15 cellular contexts compared by ENCODE assay signal in the genomic region with DNA sequence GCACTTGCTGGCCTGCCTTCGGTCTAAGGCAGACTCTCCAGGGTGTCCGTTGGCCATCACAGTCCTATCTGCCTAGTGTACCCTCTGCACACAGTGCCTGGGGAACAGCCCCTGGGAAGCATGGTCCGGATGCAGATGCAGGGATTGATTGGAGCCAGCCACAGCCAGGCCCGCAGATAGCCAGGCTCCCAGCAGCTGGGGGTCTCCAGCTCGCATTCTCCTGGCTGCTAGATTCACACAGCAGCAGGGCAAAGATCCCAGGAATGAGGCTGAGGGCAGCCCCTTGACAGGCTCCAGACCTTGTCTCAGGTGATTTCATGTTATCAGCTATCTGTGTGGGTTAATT. TPM values are rescaled to one million over a fixed set of nuclear protein-coding genes. Genes with fewer than 3 reads are reported as not detected.
DNase-seq lines count a peak whose midpoint lies in the region; ATAC-seq and TF ChIP-seq lines count a peak whose summit lies in the region.
"Had no signal": no experiment of that assay in that cellular context is flagged by ENCODE, and none has a peak within 500 bp of the region (broad histone marks: within the 10 kb centered on the region; RNA-seq: fewer than 3 reads in every experiment).

No MANE protein-coding gene starts in this region.

- H3K4me2 ChIP-seq in IMR-90 (ENCODE audit: low read depth, low read length) = peak overlapping the region; percentile 7; the same call in 1 of the 2 replicates

- peak overlapping the region; percentile 40; the same call in 1 of the 2 replicates for H3K56ac ChIP-seq in IMR-90 (ENCODE audit: extremely low read depth, insufficient read depth, low read length)

- H2AK9ac ChIP-seq in IMR-90 (replicated peaks; ENCODE audit: low read depth, low read length, poor library complexity) = peak overlapping the region; percentile 0

- CTCF ChIA-PET in IMR-90 (lab: Yijun Ruan, JAX) = interaction anchor here (0.8 to 5.6 kb wide), 2 partner anchors 11 to 14 kb away, joined by 3 to 31 read pairs; no protein-coding TSS in a partner anchor

- H2BK15ac ChIP-seq in IMR-90 (ENCODE audit: low read depth, low read length) = peak overlapping the region; percentile 61; the same call in 2 of the 3 replicates

- peak overlapping the region; percentile 81 for H2BK20ac ChIP-seq in IMR-90 (ENCODE audit: low read depth, low read length)

- peak overlapping the region; percentile 78 for H3K14ac ChIP-seq in IMR-90 (replicated peaks; ENCODE audit: low read depth, low read length)

- peak overlapping the region; percentile 96 for H2AK5ac ChIP-seq in IMR-90 (ENCODE audit: low read depth, low read length)

- dilution Hi-C loops in IMR-90 (cut with HindIII; ENCODE audit: low sequenced_read_pairs, unreplicated experiment) = no loop called here

- H2BK120ac ChIP-seq in IMR-90 (ENCODE audit: low read depth, low read length) = peak overlapping the region; percentile 95

- DNase-seq in IMR-90 (no peak), brain microvascular endothelial cell (no peak), islet precursor cell (peak; percentile 49), substantia nigra (lab: John Stamatoyannopoulos, UW) (no peak), WERI-Rb-1 (no peak), amniotic stem cell (lab: John Stamatoyannopoulos, UW) (no peak), OCI-M1 (lab: John Stamatoyannopoulos, UW) (no peak)
- DNase-seq: activated B cell treated with CpG ODN at 0.5 μM for 24 hours; central memory CD4-positive, alpha-beta T cell; heart right ventricle; NCI-H1694; NCI-H446 treated with DMSO at 0.1 percent for 48 hours; stimulated activated naive CD8-positive, alpha-beta T cell treated with anti-CD3 and anti-CD28 coated beads, Interleukin-15, amount 100 ng/mL, for 72 hours had no signal

- BruUV-seq in IMR-90 (replicated peaks; lab: Mats Ljungman, UMichigan) = no TSS peak

- H3K79me1 ChIP-seq in IMR-90 (ENCODE audit: low read depth in 1 of 2, low read length in 2 of 2) = peaks cover 0 to 42% of the 10 kb centered on the region in 2 experiments; a peak in 2 of 4 replicates

- no peak for TF ChIP-seq POLR2A in IMR-90 (IDR thresholded peaks at IDR 0.05; ENCODE audit: low read depth, low read length)

- 0 out of 2 replicates have a peak, but pooled peaks cover 3% of the 10 kb centered on the region for H4K20me1 ChIP-seq in IMR-90 (ENCODE audit: insufficient read depth, low read length)

- H3K27ac ChIP-seq in IMR-90 (ENCODE audit: insufficient read depth, low read length) (peak overlapping the region; percentile 92), brain microvascular endothelial cell (peak overlapping the region; percentile 96), substantia nigra (ENCODE audit: low read depth, low read length, poor library complexity, severe bottlenecking) (peak overlapping the region; percentile 63), WERI-Rb-1 (no peak overlapping the region)

- H3K4ac ChIP-seq in IMR-90 (ENCODE audit: low read depth, low read length) = peak overlapping the region; percentile 89

- peak overlapping the region; percentile 58 for H3K18ac ChIP-seq in IMR-90 (ENCODE audit: low read depth, low read length)

- H4K5ac ChIP-seq in IMR-90 (ENCODE audit: low read depth, low read length) = peak overlapping the region; percentile 51

- intact Hi-C loops in IMR-90 (cut with micrococcal nuclease) = no loop called here

- peak overlapping the region; percentile 67 for H2AFZ ChIP-seq in IMR-90 (replicated peaks; ENCODE audit: low read length, poor library complexity)

- H2BK5ac ChIP-seq in IMR-90 (ENCODE audit: low read depth, low read length, poor library complexity, severe bottlenecking) = peak overlapping the region; percentile 100

- peak overlapping the region; percentile 72 to 86 for H4K8ac ChIP-seq in IMR-90 (ENCODE audit: low read depth in 2 of 2, low read length in 2 of 2)

- H3K23ac ChIP-seq in IMR-90 (ENCODE audit: low read depth, low read length) = peak overlapping the region; percentile 39

- TF ChIP-seq RAD21 in IMR-90 (IDR thresholded peaks at IDR 0.05; ENCODE audit: low read length) = no peak

- no peak for ATAC-seq in IMR-90 (ENCODE audit: low read depth)
- no peak for ATAC-seq in GM19463 (IDR thresholded peaks at IDR 0.05; ENCODE audit: unreplicated experiment)
- ATAC-seq: stimulated activated naive CD8-positive, alpha-beta T cell treated with anti-CD3 and anti-CD28 coated beads, Interleukin-15, amount 100 ng/mL, for 72 hours had no signal

- in situ Hi-C loops in IMR-90 (cut with MboI; ENCODE audit: low sequenced_read_pairs) = no loop called here
- in situ Hi-C loops in brain microvascular endothelial cell (cut with HindIII; ENCODE audit: low pct_ligation_motif_present, low sequenced_read_pairs) = no loop called here

- 75% methylated on average over 4 of the region's 5 CpGs; no CpG with 5 or more reads in 1 of the 2 experiments for WGBS in IMR-90 (ENCODE audit: extremely low coverage in 2 of 2, insufficient read length in 1 of 2), 2 experiments

- POLR2A ChIA-PET in IMR-90 (lab: Charles Lee; ENCODE audit: unreplicated experiment) = interaction anchor here (0.6 kb wide), 1 partner anchor 62 kb away, joined by 4 read pairs; no protein-coding TSS in a partner anchor

- H3K27me3 ChIP-seq in IMR-90 (ENCODE audit: control insufficient read depth, insufficient read depth, low read length) (no peaks in the 10 kb centered on the region), brain microvascular endothelial cell (replicated peaks) (no peaks in the 10 kb centered on the region), WERI-Rb-1 (ENCODE audit: insufficient read depth, low read depth, severe bottlenecking) (no peaks in the 10 kb centered on the region)
- H3K27me3 ChIP-seq: heart right ventricle, pancreas had no signal

- peaks cover 22% of the 10 kb centered on the region for H3K4me1 ChIP-seq in IMR-90 (ENCODE audit: control insufficient read depth, insufficient read depth, low read length)

- H4K91ac ChIP-seq in IMR-90 (ENCODE audit: insufficient read depth, low read depth, low read length) = peak overlapping the region; percentile 97

- H3K4me3 ChIP-seq in IMR-90 (ENCODE audit: insufficient read depth, low read depth, low read length) = no peak overlapping the region
- no peak overlapping the region for H3K4me3 ChIP-seq in brain microvascular endothelial cell (ENCODE audit: low read depth, low read length)
- no peak overlapping the region for H3K4me3 ChIP-seq in WERI-Rb-1 (ENCODE audit: low read depth, low read length)
- H3K4me3 ChIP-seq: heart right ventricle, pancreas had no signal

- peaks cover 4% of the 10 kb centered on the region for H3K36me3 ChIP-seq in IMR-90 (ENCODE audit: control insufficient read depth, insufficient read depth, low read length)
- H3K36me3 ChIP-seq in brain microvascular endothelial cell (replicated peaks) = no peaks in the 10 kb centered on the region
- H3K36me3 ChIP-seq in WERI-Rb-1 = no peaks in the 10 kb centered on the region
- H3K36me3 ChIP-seq: pancreas had no signal

- TF ChIP-seq CTCF in IMR-90 (conservative IDR thresholded peaks at IDR 0.05; ENCODE audit: low read depth, low read length) (no peak), brain microvascular endothelial cell (IDR thresholded peaks at IDR 0.05; ENCODE audit: low read depth, low read length, missing control alignments) (no peak), WERI-Rb-1 (IDR thresholded peaks at IDR 0.05; ENCODE audit: low read depth, low read length) (no peak)

- H3K9me3 ChIP-seq in IMR-90 (ENCODE audit: control insufficient read depth, insufficient read depth, low read length) (no peaks in the 10 kb centered on the region), WERI-Rb-1 (ENCODE audit: severe bottlenecking) (no peaks in the 10 kb centered on the region)
- H3K9me3 ChIP-seq: heart right ventricle, pancreas had no signal

- peaks cover 28% of the 10 kb centered on the region for H3K9me1 ChIP-seq in IMR-90 (ENCODE audit: insufficient read depth, low read length)

- H3K9ac ChIP-seq in IMR-90 (ENCODE audit: low read depth, low read length) = peak overlapping the region; percentile 20; the same call in 1 of the 2 replicates

TF ChIP-seq in IMR-90, 13 proteins besides CTCF, POLR2A, EP300 and RAD21 (continues in another document):
- no peak for TF ChIP-seq MAZ (IDR thresholded peaks at IDR 0.05; ENCODE audit: borderline replicate concordance, low read depth, low read length)
- TF ChIP-seq CEBPB (IDR thresholded peaks at IDR 0.05; ENCODE audit: low read depth, low read length) = no peak
- TF ChIP-seq SMC3 (IDR thresholded peaks at IDR 0.05; ENCODE audit: low read depth, low read length) = no peak
- no peak for TF ChIP-seq CHD1 (IDR thresholded peaks at IDR 0.05; ENCODE audit: low read depth, low read length)
- TF ChIP-seq FOS (IDR thresholded peaks at IDR 0.05; ENCODE audit: low read depth, low read length) = no peak
- TF ChIP-seq RCOR1 (IDR thresholded peaks at IDR 0.05; ENCODE audit: insufficient replicate concordance, low read length) = no peak
- no peak for TF ChIP-seq RFX5 (IDR thresholded peaks at IDR 0.05; ENCODE audit: low read depth, low read length)
- no peak for TF ChIP-seq ELK1 (IDR thresholded peaks at IDR 0.05; ENCODE audit: borderline replicate concordance, low read depth, low read length)
- TF ChIP-seq, protein P1, sequence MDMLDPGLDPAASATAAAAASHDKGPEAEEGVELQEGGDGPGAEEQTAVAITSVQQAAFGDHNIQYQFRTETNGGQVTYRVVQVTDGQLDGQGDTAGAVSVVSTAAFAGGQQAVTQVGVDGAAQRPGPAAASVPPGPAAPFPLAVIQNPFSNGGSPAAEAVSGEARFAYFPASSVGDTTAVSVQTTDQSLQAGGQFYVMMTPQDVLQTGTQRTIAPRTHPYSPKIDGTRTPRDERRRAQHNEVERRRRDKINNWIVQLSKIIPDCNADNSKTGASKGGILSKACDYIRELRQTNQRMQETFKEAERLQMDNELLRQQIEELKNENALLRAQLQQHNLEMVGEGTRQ (IDR thresholded peaks at IDR 0.05; ENCODE audit: low read depth, low read length) = no peak
- no peak for TF ChIP-seq NFE2L2 (IDR thresholded peaks at IDR 0.05; ENCODE audit: low read depth, low read length)

RNA-seq across cellular contexts. Expression of gene IRAK2, which starts 41.4 kb away (rescaled TPM):
- 8.1 and 8.6 TPM in 2 replicates for total RNA-seq in IMR-90 (2012; rRNA removed)
- polyA plus RNA-seq in IMR-90 (2012; rRNA removed) = 6.9 and 7.8 TPM in 2 replicates
- polyA plus RNA-seq in IMR-90 (2012; cell fraction: cytosol; rRNA removed) = 5.1 and 6.1 TPM in 2 replicates
- polyA plus RNA-seq in IMR-90 (2012; cell fraction: nucleus; rRNA removed; ENCODE audit: low replicate concordance) = 4.2 and 6.2 TPM in 2 replicates

RNA-seq across cellular contexts. Expression of gene TATDN2, which starts 42.1 kb away (rescaled TPM):
- 7.8 and 9.0 TPM in 2 replicates for total RNA-seq in IMR-90 (2012; rRNA removed)
- polyA plus RNA-seq in IMR-90 (2012; rRNA removed) = 15.0 and 18.8 TPM in 2 replicates
- 9.1 and 10.1 TPM in 2 replicates for polyA plus RNA-seq in IMR-90 (2012; cell fraction: cytosol; rRNA removed)
- polyA plus RNA-seq in IMR-90 (2012; cell fraction: nucleus; rRNA removed; ENCODE audit: low replicate concordance) = 11.1 and 22.6 TPM in 2 replicates
